ENCODE assay signal across 20 cellular contexts in the genomic region with DNA sequence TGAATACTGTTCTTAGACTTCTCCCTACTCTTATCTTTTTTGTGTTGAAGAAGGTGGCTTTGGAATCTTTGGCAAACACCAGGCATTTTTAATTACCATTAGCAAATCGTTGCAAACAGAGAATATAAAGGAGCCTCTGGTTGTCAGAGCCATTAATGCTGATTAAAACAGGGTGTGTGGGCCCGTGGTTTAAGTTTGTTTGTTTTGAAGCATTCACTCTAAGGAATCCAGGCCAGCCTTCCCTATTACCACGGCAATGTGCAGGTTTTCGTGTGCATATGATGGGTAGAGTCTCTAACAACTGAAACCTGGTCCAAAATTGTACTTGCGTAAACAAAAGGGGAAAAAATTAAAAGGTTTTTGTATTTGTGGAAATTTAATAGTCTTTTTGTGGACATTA.
A peak's percentile ranks its signal among the peaks of the same experiment; 100 is the strongest.
DNase-seq lines count a peak whose midpoint lies in the region; ATAC-seq and TF ChIP-seq lines count a peak whose summit lies in the region.
"Had no signal": no experiment of that assay in that cellular context is flagged by ENCODE, and none has a peak within 500 bp of the region (broad histone marks: within the 10 kb centered on the region; RNA-seq: fewer than 3 reads in every experiment).

No MANE protein-coding gene starts in this region.

- H3K27ac Mint-ChIP-seq in GM23338 (0 out of 2 replicates have a peak overlapping the region, but pooled peaks have one; percentile 22), neural progenitor cell (no peak overlapping the region)
- H3K27ac Mint-ChIP-seq: B cell; CD4-positive, CD25-positive, alpha-beta regulatory T cell; CD8-positive, alpha-beta T cell; HFFc6 had no signal

- no peaks in the 10 kb centered on the region; the same call in 1 of the 2 replicates for H3K4me1 ChIP-seq in GM23338 (ENCODE audit: insufficient read depth)
- H3K4me1 ChIP-seq in neural progenitor cell, result peaks cover 26% of the 10 kb centered on the region
- H3K4me1 ChIP-seq: BLaER1, Caco-2, HAP-1 had no signal

- no peak overlapping the region for H3K4me3 Mint-ChIP-seq in GM23338
- H3K4me3 Mint-ChIP-seq in neural progenitor cell, result no peak overlapping the region
- H3K4me3 Mint-ChIP-seq: B cell; CD4-positive, CD25-positive, alpha-beta regulatory T cell; CD8-positive, alpha-beta T cell; HFFc6 had no signal

- no peak for ATAC-seq in GM23338
- no peak for ATAC-seq in GM18868 (IDR thresholded peaks at IDR 0.05; ENCODE audit: unreplicated experiment)
- ATAC-seq: CD8-positive, alpha-beta T cell had no signal

- H3K4me2 ChIP-seq in GM23338 (no peak overlapping the region), neural progenitor cell (no peak overlapping the region)
- H3K4me2 ChIP-seq: BLaER1 had no signal

- H3K27me3 ChIP-seq in GM23338 (ENCODE audit: insufficient read depth) (no peaks in the 10 kb centered on the region), neural progenitor cell (no peaks in the 10 kb centered on the region)
- H3K27me3 ChIP-seq: BLaER1 had no signal

- DNase-seq in NCI-H1417 (lab: John Stamatoyannopoulos, UW) (peak in 2 of 3 experiments; percentile 10 to 42), NCI-H1417 treated with DMSO at 0.1 percent for 48 hours (lab: John Stamatoyannopoulos, UW) (no peak), GM23338 (ENCODE audit: low spot score) (no peak), neural progenitor cell (ENCODE audit: low spot score) (peak; percentile 30), NCI-H2196 (lab: John Stamatoyannopoulos, UW; ENCODE audit: unreplicated experiment) (no peak), HuH-7.5 (ENCODE audit: low spot score) (no peak)
- DNase-seq: Caco-2; CD4-positive, CD25-positive, alpha-beta regulatory T cell; CD8-positive, alpha-beta T cell; DMS153; DND-41; GOT3; HFFc6 had no signal

- H3K27ac ChIP-seq in GM23338 (ENCODE audit: low read depth), result no peak overlapping the region
- H3K27ac ChIP-seq in VCaP, result 0 out of 2 replicates have a peak overlapping the region, but pooled peaks have one; percentile 7
- H3K27ac ChIP-seq in neural progenitor cell, result no peak overlapping the region
- H3K27ac ChIP-seq: 22Rv1, BLaER1, C4-2B had no signal

- no peaks in the 10 kb centered on the region for H3K9me2 ChIP-seq in GM23338 (ENCODE audit: insufficient read depth)

- no peak overlapping the region for H2AFZ ChIP-seq in GM23338
- no peak overlapping the region for H2AFZ ChIP-seq in neural progenitor cell (replicated peaks)

- no peak overlapping the region for H3K9ac ChIP-seq in neural progenitor cell
- H3K9ac ChIP-seq: BLaER1 had no signal

- H3K4me1 Mint-ChIP-seq in GM23338, result peaks cover 8% of the 10 kb centered on the region; the same call in 2 of the 3 replicates
- peaks cover 20% of the 10 kb centered on the region for H3K4me1 Mint-ChIP-seq in neural progenitor cell
- H3K4me1 Mint-ChIP-seq: B cell; CD4-positive, CD25-positive, alpha-beta regulatory T cell had no signal

- H3F3A ChIP-seq in GM23338 (replicated peaks; ENCODE audit: low read depth) (no peaks in the 10 kb centered on the region), neural progenitor cell (ENCODE audit: low read depth) (peaks cover 14% of the 10 kb centered on the region)

- H3K79me2 ChIP-seq in GM23338 (replicated peaks; ENCODE audit: insufficient read depth) (no peaks in the 10 kb centered on the region), neural progenitor cell (ENCODE audit: low read depth) (no peaks in the 10 kb centered on the region)

- H4K20me1 ChIP-seq in GM23338 (replicated peaks; ENCODE audit: insufficient read depth) (no peaks in the 10 kb centered on the region), neural progenitor cell (ENCODE audit: low read depth) (peaks cover 7% of the 10 kb centered on the region)
- H4K20me1 ChIP-seq: BLaER1 had no signal

- H3K36me3 ChIP-seq in GM23338 (ENCODE audit: insufficient read depth) (no peaks in the 10 kb centered on the region), neural progenitor cell (no peaks in the 10 kb centered on the region)
- H3K36me3 ChIP-seq: BLaER1, HAP-1 had no signal

- TF ChIP-seq CTCF in GM23338 (conservative IDR thresholded peaks at IDR 0.05; ENCODE audit: low read depth in 2 of 2), result no peak
- TF ChIP-seq CTCF in VCaP (conservative IDR thresholded peaks at IDR 0.05), result no peak
- no peak for TF ChIP-seq CTCF in neural progenitor cell (IDR thresholded peaks at IDR 0.05)

- no peaks in the 10 kb centered on the region for H3K9me3 Mint-ChIP-seq in GM23338
- H3K9me3 Mint-ChIP-seq in neural progenitor cell, result peaks cover 2% of the 10 kb centered on the region
- H3K9me3 Mint-ChIP-seq: HFFc6 had no signal

- no peak overlapping the region for H3K4me3 ChIP-seq in GM23338
- no peak overlapping the region for H3K4me3 ChIP-seq in neural progenitor cell
- H3K4me3 ChIP-seq: BLaER1, HAP-1 had no signal

- H3K36me3 Mint-ChIP-seq in GM23338 (ENCODE audit: low read depth) (no peaks in the 10 kb centered on the region), neural progenitor cell (no peaks in the 10 kb centered on the region)
- H3K36me3 Mint-ChIP-seq: CD4-positive, CD25-positive, alpha-beta regulatory T cell; CD8-positive, alpha-beta T cell had no signal

- H3K9me3 ChIP-seq in neural progenitor cell (ENCODE audit: low read depth), result no peaks in the 10 kb centered on the region
- H3K9me3 ChIP-seq: BLaER1, Caco-2, HAP-1 had no signal

- H3K27me3 Mint-ChIP-seq in GM23338 (ENCODE audit: insufficient read depth, low read depth, poor library complexity), result no peaks in the 10 kb centered on the region
- no peaks in the 10 kb centered on the region for H3K27me3 Mint-ChIP-seq in neural progenitor cell (ENCODE audit: insufficient read depth, low read depth)
- H3K27me3 Mint-ChIP-seq: CD4-positive, CD25-positive, alpha-beta regulatory T cell had no signal

TF ChIP-seq in GM23338, 12 proteins besides CTCF, POLR2A, EP300 and RAD21 (continues in another document):
- no peak for TF ChIP-seq JUNB (IDR thresholded peaks at IDR 0.05; ENCODE audit: unreplicated experiment)
- TF ChIP-seq ZNF331 (CRISPR knock-in tag; IDR thresholded peaks at IDR 0.05; ENCODE audit: low read depth), result no peak
- no peak for TF ChIP-seq NANOG (IDR thresholded peaks at IDR 0.05; ENCODE audit: borderline replicate concordance)
- TF ChIP-seq EZH2phosphoT487 (IDR thresholded peaks at IDR 0.05; ENCODE audit: unreplicated experiment), result no peak
- TF ChIP-seq CREB1 (CRISPR knock-in tag; IDR thresholded peaks at IDR 0.05; ENCODE audit: low read depth), result no peak
- no peak for TF ChIP-seq STAT1 (IDR thresholded peaks at IDR 0.05; ENCODE audit: unreplicated experiment)
- TF ChIP-seq, protein P1, sequence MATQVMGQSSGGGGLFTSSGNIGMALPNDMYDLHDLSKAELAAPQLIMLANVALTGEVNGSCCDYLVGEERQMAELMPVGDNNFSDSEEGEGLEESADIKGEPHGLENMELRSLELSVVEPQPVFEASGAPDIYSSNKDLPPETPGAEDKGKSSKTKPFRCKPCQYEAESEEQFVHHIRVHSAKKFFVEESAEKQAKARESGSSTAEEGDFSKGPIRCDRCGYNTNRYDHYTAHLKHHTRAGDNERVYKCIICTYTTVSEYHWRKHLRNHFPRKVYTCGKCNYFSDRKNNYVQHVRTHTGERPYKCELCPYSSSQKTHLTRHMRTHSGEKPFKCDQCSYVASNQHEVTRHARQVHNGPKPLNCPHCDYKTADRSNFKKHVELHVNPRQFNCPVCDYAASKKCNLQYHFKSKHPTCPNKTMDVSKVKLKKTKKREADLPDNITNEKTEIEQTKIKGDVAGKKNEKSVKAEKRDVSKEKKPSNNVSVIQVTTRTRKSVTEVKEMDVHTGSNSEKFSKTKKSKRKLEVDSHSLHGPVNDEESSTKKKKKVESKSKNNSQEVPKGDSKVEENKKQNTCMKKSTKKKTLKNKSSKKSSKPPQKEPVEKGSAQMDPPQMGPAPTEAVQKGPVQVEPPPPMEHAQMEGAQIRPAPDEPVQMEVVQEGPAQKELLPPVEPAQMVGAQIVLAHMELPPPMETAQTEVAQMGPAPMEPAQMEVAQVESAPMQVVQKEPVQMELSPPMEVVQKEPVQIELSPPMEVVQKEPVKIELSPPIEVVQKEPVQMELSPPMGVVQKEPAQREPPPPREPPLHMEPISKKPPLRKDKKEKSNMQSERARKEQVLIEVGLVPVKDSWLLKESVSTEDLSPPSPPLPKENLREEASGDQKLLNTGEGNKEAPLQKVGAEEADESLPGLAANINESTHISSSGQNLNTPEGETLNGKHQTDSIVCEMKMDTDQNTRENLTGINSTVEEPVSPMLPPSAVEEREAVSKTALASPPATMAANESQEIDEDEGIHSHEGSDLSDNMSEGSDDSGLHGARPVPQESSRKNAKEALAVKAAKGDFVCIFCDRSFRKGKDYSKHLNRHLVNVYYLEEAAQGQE (IDR thresholded peaks at IDR 0.05; ENCODE audit: unreplicated experiment), result no peak
- no peak for TF ChIP-seq ZNF114 (CRISPR knock-in tag; IDR thresholded peaks at IDR 0.05)

Comparison
In these comparisons a context has a peak if more than half of its experiments do, and no peak if none do; other contexts are left out.
1. DNase-seq: peak in NCI-H1417 (2 of 3) and neural progenitor cell (single experiment); none in NCI-H1417 treated with DMSO at 0.1 percent for 48 hours (single experiment), GM23338 (single experiment), NCI-H2196 (single experiment) and HuH-7.5 (single experiment).